Comparison of ENCODE assay signal across 24 cellular contexts in the genomic region with DNA sequence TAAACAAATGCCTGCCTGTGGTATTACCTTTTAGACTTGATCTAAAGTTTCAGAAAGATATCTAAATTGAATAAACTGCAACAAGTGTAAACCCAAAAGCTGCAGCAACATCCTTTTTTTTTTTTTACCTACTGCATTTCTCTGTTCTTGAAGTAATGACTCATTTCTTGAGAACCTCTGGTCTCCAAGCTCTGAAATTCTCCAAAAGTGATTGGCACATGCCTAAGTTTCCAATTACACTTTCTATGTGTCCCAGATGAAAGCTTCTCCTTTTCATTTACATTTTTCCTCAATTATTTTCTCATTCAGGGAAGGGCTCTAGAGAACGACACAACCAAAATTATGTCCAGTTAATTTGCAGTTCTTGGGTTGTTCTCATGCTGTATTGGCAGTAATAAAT.
A peak's percentile ranks its signal among the peaks of the same experiment; 100 is the strongest.
DNase-seq lines count a peak whose midpoint lies in the region; ATAC-seq and TF ChIP-seq lines count a peak whose summit lies in the region.
"Had no signal": no experiment of that assay in that cellular context is flagged by ENCODE, and none has a peak within 500 bp of the region (broad histone marks: within the 10 kb centered on the region; RNA-seq: fewer than 3 reads in every experiment).

No MANE protein-coding gene starts in this region.

- H3K9ac ChIP-seq in mammary epithelial cell (ENCODE audit: insufficient read depth, low read length), result no peak overlapping the region

- no peaks in the 10 kb centered on the region for H4K20me1 ChIP-seq in mammary epithelial cell (ENCODE audit: insufficient read depth, low read length)

- BruUV-seq in mammary epithelial cell (replicated peaks; lab: Mats Ljungman, UMichigan), result no TSS peak

- peaks cover 5% of the 10 kb centered on the region for H3K4me1 Mint-ChIP-seq in activated naive CD8-positive, alpha-beta T cell treated with anti-CD3 and anti-CD28 coated beads for 36 hours
- H3K4me1 Mint-ChIP-seq in activated naive CD8-positive, alpha-beta T cell treated with anti-CD3 and anti-CD28 coated beads, Interleukin-2, amount 50 U/mL, for 24 hours, result peaks cover 7% of the 10 kb centered on the region
- peaks cover 5% of the 10 kb centered on the region for H3K4me1 Mint-ChIP-seq in activated T-helper 1 cell treated with anti-CD3 and anti-CD28 coated beads, Interleukin-12 subunit alpha, Interleukin-12 subunit beta, Interleukin-2, Interleukin-4 antibody, amounts not matched to agents 30 ng/mL and 10 ng/mL and 1 ng/mL, durations not matched to agents 14 hours and 24 hours and 36 hours (ENCODE audit: low read depth)
- H3K4me1 Mint-ChIP-seq: B cell had no signal

- H3K4me3 ChIP-seq in mammary epithelial cell (replicated peaks in 1 of 3; ENCODE audit: insufficient read depth in 1 of 3, low read depth in 2 of 3, low read length in 3 of 3), result no peak overlapping the region
- no peak overlapping the region for H3K4me3 ChIP-seq in transverse colon
- H3K4me3 ChIP-seq: body of pancreas, HAP-1, psoas muscle, thoracic aorta had no signal

- no peak overlapping the region for H3K4me3 Mint-ChIP-seq in activated naive CD8-positive, alpha-beta T cell treated with anti-CD3 and anti-CD28 coated beads for 36 hours
- H3K4me3 Mint-ChIP-seq in activated naive CD8-positive, alpha-beta T cell treated with anti-CD3 and anti-CD28 coated beads, Interleukin-2, amount 50 U/mL, for 24 hours, result no peak overlapping the region
- H3K4me3 Mint-ChIP-seq in activated T-helper 1 cell treated with anti-CD3 and anti-CD28 coated beads, Interleukin-12 subunit alpha, Interleukin-12 subunit beta, Interleukin-2, Interleukin-4 antibody, amounts not matched to agents 30 ng/mL and 10 ng/mL and 1 ng/mL, durations not matched to agents 14 hours and 24 hours and 36 hours, result no peak overlapping the region
- H3K4me3 Mint-ChIP-seq: B cell; T-helper 2 cell treated with Interferon-gamma antibody and Interleukin-4, amounts not matched to agents 5 μg/mL and 100 μg/mL, for 36 hours had no signal

- H3K79me2 ChIP-seq in mammary epithelial cell (ENCODE audit: insufficient read depth, low read length), result no peaks in the 10 kb centered on the region

- H3K36me3 Mint-ChIP-seq in activated naive CD8-positive, alpha-beta T cell treated with anti-CD3 and anti-CD28 coated beads for 36 hours, result no peaks in the 10 kb centered on the region
- no peaks in the 10 kb centered on the region for H3K36me3 Mint-ChIP-seq in activated naive CD8-positive, alpha-beta T cell treated with anti-CD3 and anti-CD28 coated beads, Interleukin-2, amount 50 U/mL, for 24 hours (ENCODE audit: low read depth)
- no peaks in the 10 kb centered on the region for H3K36me3 Mint-ChIP-seq in activated T-helper 1 cell treated with anti-CD3 and anti-CD28 coated beads, Interleukin-12 subunit alpha, Interleukin-12 subunit beta, Interleukin-2, Interleukin-4 antibody, amounts not matched to agents 30 ng/mL and 10 ng/mL and 1 ng/mL, durations not matched to agents 14 hours and 24 hours and 36 hours (ENCODE audit: low read depth)

- in situ Hi-C loops in mammary epithelial cell (cut with MboI; ENCODE audit: low sequenced_read_pairs in 2 of 2), result no loop called here
- in situ Hi-C loops in transverse colon (cut with MboI; ENCODE audit: low pct_ligation_motif_present in 1 of 4, low pct_unique_long_range_greater_than_20kb in 1 of 4, low sequenced_read_pairs in 3 of 4), result no loop called here

- no peak for TF ChIP-seq CTCF in mammary epithelial cell (conservative IDR thresholded peaks at IDR 0.05 in 1 of 2, IDR thresholded peaks at IDR 0.05 in 1 of 2; ENCODE audit: extremely low read depth in 1 of 2, insufficient read depth in 1 of 2, low read depth in 1 of 2, low read length in 2 of 2)
- TF ChIP-seq CTCF in transverse colon (IDR thresholded peaks at IDR 0.05), result no peak

- dilution Hi-C loops in mammary epithelial cell (cut with HindIII; ENCODE audit: low sequenced_read_pairs), result no loop called here

- peak overlapping the region; percentile 6 for H3K27ac Mint-ChIP-seq in activated naive CD8-positive, alpha-beta T cell treated with anti-CD3 and anti-CD28 coated beads for 36 hours
- no peak overlapping the region for H3K27ac Mint-ChIP-seq in activated naive CD8-positive, alpha-beta T cell treated with anti-CD3 and anti-CD28 coated beads, Interleukin-2, amount 50 U/mL, for 24 hours
- no peak overlapping the region for H3K27ac Mint-ChIP-seq in activated T-helper 1 cell treated with anti-CD3 and anti-CD28 coated beads, Interleukin-12 subunit alpha, Interleukin-12 subunit beta, Interleukin-2, Interleukin-4 antibody, amounts not matched to agents 30 ng/mL and 10 ng/mL and 1 ng/mL, durations not matched to agents 14 hours and 24 hours and 36 hours
- H3K27ac Mint-ChIP-seq: B cell; T-helper 2 cell treated with Interferon-gamma antibody and Interleukin-4, amounts not matched to agents 5 μg/mL and 100 μg/mL, for 36 hours had no signal

- DNase-seq in activated naive CD8-positive, alpha-beta T cell treated with anti-CD3 and anti-CD28 coated beads for 36 hours, result no peak
- no peak for DNase-seq in activated naive CD8-positive, alpha-beta T cell treated with anti-CD3 and anti-CD28 coated beads, Interleukin-2, amount 50 U/mL, for 24 hours
- DNase-seq in mammary epithelial cell (peak; percentile 41), transverse colon (no peak)
- no peak for DNase-seq in stimulated activated CD4-positive, alpha-beta T cell treated with anti-CD3 and anti-CD28 coated beads, Interleukin-4, amount 100 ng/mL, for 4 hours
- DNase-seq in activated T-helper 1 cell treated with anti-CD3 and anti-CD28 coated beads, Interleukin-12 subunit alpha, Interleukin-12 subunit beta, Interleukin-2, Interleukin-4 antibody, amounts not matched to agents 30 ng/mL and 10 ng/mL and 1 ng/mL, durations not matched to agents 14 hours and 24 hours and 36 hours (ENCODE audit: low spot score), result no peak
- DNase-seq: 8988T; body of pancreas; GF-D8; NCI-H1436 treated with DMSO at 0.1 percent for 48 hours; NCI-H524 treated with DMSO at 0.1 percent for 48 hours; psoas muscle; stimulated activated CD4-positive, alpha-beta T cell treated with anti-CD3 and anti-CD28 coated beads, Interleukin-2, amount 100 ng/mL, for 24 hours; stimulated activated naive CD4-positive, alpha-beta T cell; WERI-Rb-1 had no signal

- no peaks in the 10 kb centered on the region for H3K27me3 Mint-ChIP-seq in activated naive CD8-positive, alpha-beta T cell treated with anti-CD3 and anti-CD28 coated beads for 36 hours
- no peaks in the 10 kb centered on the region for H3K27me3 Mint-ChIP-seq in activated naive CD8-positive, alpha-beta T cell treated with anti-CD3 and anti-CD28 coated beads, Interleukin-2, amount 50 U/mL, for 24 hours
- H3K27me3 Mint-ChIP-seq in activated T-helper 1 cell treated with anti-CD3 and anti-CD28 coated beads, Interleukin-12 subunit alpha, Interleukin-12 subunit beta, Interleukin-2, Interleukin-4 antibody, amounts not matched to agents 30 ng/mL and 10 ng/mL and 1 ng/mL, durations not matched to agents 14 hours and 24 hours and 36 hours (ENCODE audit: insufficient read depth), result peaks cover 2% of the 10 kb centered on the region

- H3K9me3 ChIP-seq in mammary epithelial cell (replicated peaks; ENCODE audit: insufficient read depth, low read length) (no peaks in the 10 kb centered on the region), transverse colon (no peaks in the 10 kb centered on the region)
- H3K9me3 ChIP-seq: body of pancreas, HAP-1, neutrophil, psoas muscle, thoracic aorta had no signal

- H3K27me3 ChIP-seq in mammary epithelial cell (ENCODE audit: insufficient read depth, low read length) (peaks cover 2% of the 10 kb centered on the region), transverse colon (no peaks in the 10 kb centered on the region)
- H3K27me3 ChIP-seq: body of pancreas, neutrophil had no signal

- no peak overlapping the region for H3K27ac ChIP-seq in mammary epithelial cell (ENCODE audit: insufficient read depth, low read depth, low read length)
- H3K27ac ChIP-seq in transverse colon, result no peak overlapping the region
- H3K27ac ChIP-seq: body of pancreas, neutrophil, psoas muscle, thoracic aorta, WERI-Rb-1 had no signal

- CTCF ChIA-PET in mammary epithelial cell (lab: Charles Lee; ENCODE audit: low non-redundant PET), result no interaction called here

- ATAC-seq in activated naive CD8-positive, alpha-beta T cell treated with anti-CD3 and anti-CD28 coated beads, Interleukin-2, amount 50 U/mL, for 24 hours, result no peak
- ATAC-seq in HG03442 (IDR thresholded peaks at IDR 0.05; ENCODE audit: unreplicated experiment) (peak; percentile 43), GM21360 (IDR thresholded peaks at IDR 0.05; ENCODE audit: unreplicated experiment) (no peak)
- ATAC-seq: HepG2, psoas muscle, SK-N-SH treated with all-trans-retinoic acid at 6 μM for 48 hours had no signal

- H3K36me3 ChIP-seq in mammary epithelial cell (ENCODE audit: insufficient read depth, low read length), result no peaks in the 10 kb centered on the region
- H3K36me3 ChIP-seq in transverse colon, result no peaks in the 10 kb centered on the region
- H3K36me3 ChIP-seq: HAP-1, neutrophil, thoracic aorta, WERI-Rb-1 had no signal

- H2AFZ ChIP-seq in mammary epithelial cell (ENCODE audit: low read depth, low read length), result no peak overlapping the region

- no peaks in the 10 kb centered on the region for H3K9me3 Mint-ChIP-seq in activated naive CD8-positive, alpha-beta T cell treated with anti-CD3 and anti-CD28 coated beads for 36 hours
- no peaks in the 10 kb centered on the region for H3K9me3 Mint-ChIP-seq in activated naive CD8-positive, alpha-beta T cell treated with anti-CD3 and anti-CD28 coated beads, Interleukin-2, amount 50 U/mL, for 24 hours
- H3K9me3 Mint-ChIP-seq in activated T-helper 1 cell treated with anti-CD3 and anti-CD28 coated beads, Interleukin-12 subunit alpha, Interleukin-12 subunit beta, Interleukin-2, Interleukin-4 antibody, amounts not matched to agents 30 ng/mL and 10 ng/mL and 1 ng/mL, durations not matched to agents 14 hours and 24 hours and 36 hours, result no peaks in the 10 kb centered on the region
- H3K9me3 Mint-ChIP-seq: T-helper 2 cell treated with Interferon-gamma antibody and Interleukin-4, amounts not matched to agents 5 μg/mL and 100 μg/mL, for 36 hours had no signal

- TF ChIP-seq POLR2A in transverse colon (IDR thresholded peaks at IDR 0.05), result no peak

- WGBS in mammary epithelial cell (ENCODE audit: low coverage, missing lambda C conversion rate), result 100% methylated on average over 1 of the region's 1 CpG
- 77 to 88% methylated on average over 1 of the region's 1 CpG for WGBS in transverse colon (ENCODE audit: low coverage in 1 of 2), 2 donors

- no peak overlapping the region for H3K4me2 ChIP-seq in mammary epithelial cell (ENCODE audit: insufficient read depth, low read depth, low read length)

- intact Hi-C loops in mammary epithelial cell (cut with micrococcal nuclease) (no loop called here), transverse colon (cut with DNase I; ENCODE audit: low total_unique reads) (no loop called here)
- intact Hi-C loops in activated T-helper 1 cell treated with anti-CD3 and anti-CD28 coated beads, Interleukin-12 subunit alpha, Interleukin-12 subunit beta, Interleukin-2, Interleukin-4 antibody, amounts not matched to agents 30 ng/mL and 10 ng/mL and 1 ng/mL, durations not matched to agents 14 hours and 24 hours and 36 hours (cut with micrococcal nuclease), result no loop called here

- TF ChIP-seq EP300 in transverse colon (IDR thresholded peaks at IDR 0.05; ENCODE audit: low read depth), result no peak

- H3K4me1 ChIP-seq in mammary epithelial cell (ENCODE audit: insufficient read depth, low read length) (no peaks in the 10 kb centered on the region), transverse colon (no peaks in the 10 kb centered on the region)
- H3K4me1 ChIP-seq: body of pancreas, HAP-1, psoas muscle had no signal
